ENCODE assay signal across 14 cellular contexts in genomic region chr7:16934947-16935742, GRCh38. TPM values are rescaled to one million over a fixed set of nuclear protein-coding genes. Genes with fewer than 3 reads are reported as not detected.
DNase-seq lines count a peak whose midpoint lies in the region; ATAC-seq, FAIRE-seq and TF ChIP-seq lines count a peak whose summit lies in the region.
"Had no signal": no experiment of that assay in that cellular context is flagged by ENCODE, and none has a peak within 500 bp of the region (broad histone marks: within the 10 kb centered on the region; RNA-seq: fewer than 3 reads in every experiment).

No MANE protein-coding gene starts in this region.

- no peak overlapping the region for H3K9ac ChIP-seq in HCT116 (ENCODE audit: low read length)
- H3K9ac ChIP-seq in mucosa of rectum (ENCODE audit: low read depth in 1 of 2, low read length in 2 of 2), result no peak overlapping the region

- H3K79me2 ChIP-seq in HCT116 (ENCODE audit: insufficient read depth, low read length), result no peaks in the 10 kb centered on the region

- no peak overlapping the region for H3K4me3 Mint-ChIP-seq in CD4-positive, alpha-beta T cell
- H3K4me3 Mint-ChIP-seq in activated T-helper 17 cell treated with anti-CD3 and anti-CD28 coated beads, Interleukin-2, amount 50 U/mL, for 72 hours, result no peak overlapping the region
- no peak overlapping the region for H3K4me3 Mint-ChIP-seq in activated CD4-positive, alpha-beta T cell treated with anti-CD3 and anti-CD28 coated beads, Interleukin-2, amount 10 ng/mL, durations not matched to agents 24 days and 14 days

- RAD21 ChIA-PET in HCT116 (lab: Charles Lee; ENCODE audit: low non-redundant PET in 1 of 2, low total read pairs in 2 of 2, uncharacterized antibody in 2 of 2, unreplicated experiment in 2 of 2), result no interaction called here

- TF ChIP-seq CTCF in CD4-positive, alpha-beta T cell (IDR thresholded peaks at IDR 0.05), result no peak
- TF ChIP-seq CTCF in HCT116 (IDR thresholded peaks at IDR 0.05 in 2 of 3, conservative IDR thresholded peaks at IDR 0.05 in 1 of 3; ENCODE audit: borderline replicate concordance in 1 of 3, insufficient read depth in 1 of 3, low read depth in 2 of 3, low read length in 2 of 3), result no peak

- H3K27ac ChIP-seq in CD4-positive, alpha-beta T cell (ENCODE audit: low read depth, low read length), result no peak overlapping the region
- H3K27ac ChIP-seq in HCT116 (ENCODE audit: low read depth, low read length) (no peak overlapping the region; the same call in 1 of the 2 replicates), mucosa of rectum (ENCODE audit: low read depth in 2 of 2, low read length in 2 of 2) (peak overlapping the region; percentile 78)
- H3K27ac ChIP-seq: brain microvascular endothelial cell, esophagus muscularis mucosa, suprapubic skin had no signal

- FAIRE-seq in HTR-8/SVneo (lab: Jason Lieb, UNC), result no peak
- FAIRE-seq: kidney had no signal

- TF ChIP-seq RAD21 in HCT116 (IDR thresholded peaks at IDR 0.05; ENCODE audit: low read depth), result no peak

- no peaks in the 10 kb centered on the region for H3K9me2 ChIP-seq in HCT116 (ENCODE audit: insufficient read depth)

- H3K4me2 ChIP-seq in HCT116 (ENCODE audit: low read length), result peak overlapping the region; percentile 34

- no peaks in the 10 kb centered on the region for H4K20me1 ChIP-seq in HCT116 (ENCODE audit: insufficient read depth)

- no peak for DNase-seq in CD4-positive, alpha-beta T cell
- DNase-seq in HCT116 (ENCODE audit: low read depth, low spot score), result peak; percentile 48
- no peak for DNase-seq in HTR-8/SVneo (ENCODE audit: insufficient read length, low spot score)
- no peak for DNase-seq in activated CD4-positive, alpha-beta T cell treated with anti-CD3 and anti-CD28 coated beads, Interleukin-2, amount 10 ng/mL, durations not matched to agents 24 days and 14 days
- DNase-seq in GOT3 (lab: John Stamatoyannopoulos, UW), result no peak
- DNase-seq: brain microvascular endothelial cell, GDM1, kidney, NCI-H2227 treated with DMSO at 0.1 percent for 48 hours had no signal

- no peaks in the 10 kb centered on the region for H3K27me3 ChIP-seq in CD4-positive, alpha-beta T cell (ENCODE audit: control insufficient read depth, insufficient read depth, low read length)
- H3K27me3 ChIP-seq in HCT116 (ENCODE audit: insufficient read depth, low read length), result no peaks in the 10 kb centered on the region
- no peaks in the 10 kb centered on the region for H3K27me3 ChIP-seq in mucosa of rectum (ENCODE audit: control insufficient read depth in 2 of 2, insufficient read depth in 2 of 2, low read length in 2 of 2)
- H3K27me3 ChIP-seq: brain microvascular endothelial cell, esophagus muscularis mucosa, suprapubic skin had no signal

- BruUV-seq in HCT116 (replicated peaks; lab: Mats Ljungman, UMichigan), result no TSS peak

- H3K4me1 Mint-ChIP-seq in CD4-positive, alpha-beta T cell (ENCODE audit: low read depth), result peaks cover 41% of the 10 kb centered on the region
- H3K4me1 Mint-ChIP-seq in activated T-helper 17 cell treated with anti-CD3 and anti-CD28 coated beads, Interleukin-2, amount 50 U/mL, for 72 hours, result peaks cover 22% of the 10 kb centered on the region
- H3K4me1 Mint-ChIP-seq in activated CD4-positive, alpha-beta T cell treated with anti-CD3 and anti-CD28 coated beads, Interleukin-2, amount 10 ng/mL, durations not matched to agents 24 days and 14 days, result peaks cover 42% of the 10 kb centered on the region

- intact Hi-C loops in CD4-positive, alpha-beta T cell (cut with DNase I, micrococcal nuclease), result no loop called here
- intact Hi-C loops in HCT116 (cut with micrococcal nuclease), result no loop called here
- intact Hi-C loops in activated CD4-positive, alpha-beta T cell treated with anti-CD3 and anti-CD28 coated beads, Interleukin-2, amount 10 ng/mL, durations not matched to agents 24 days and 14 days (cut with micrococcal nuclease), result loop anchor here (1.0 to 10.0 kb wide), 3 partner anchors 299 to 1010 kb away; partner anchors contain the start of gene SNX13

- H3K9me3 ChIP-seq in CD4-positive, alpha-beta T cell (ENCODE audit: control insufficient read depth, low read length), result no peaks in the 10 kb centered on the region
- no peaks in the 10 kb centered on the region for H3K9me3 ChIP-seq in HCT116 (ENCODE audit: control insufficient read depth in 1 of 2, insufficient read depth in 1 of 2, low read depth in 1 of 2, low read length in 2 of 2)
- H3K9me3 ChIP-seq in mucosa of rectum (ENCODE audit: control insufficient read depth in 2 of 2, low read length in 2 of 2), result no peaks in the 10 kb centered on the region
- H3K9me3 ChIP-seq: esophagus muscularis mucosa, suprapubic skin had no signal

- H3K27me3 Mint-ChIP-seq in CD4-positive, alpha-beta T cell, result no peaks in the 10 kb centered on the region
- H3K27me3 Mint-ChIP-seq in activated T-helper 17 cell treated with anti-CD3 and anti-CD28 coated beads, Interleukin-2, amount 50 U/mL, for 72 hours, result no peaks in the 10 kb centered on the region
- peaks cover 6% of the 10 kb centered on the region for H3K27me3 Mint-ChIP-seq in activated CD4-positive, alpha-beta T cell treated with anti-CD3 and anti-CD28 coated beads, Interleukin-2, amount 10 ng/mL, durations not matched to agents 24 days and 14 days

- H3K9me3 Mint-ChIP-seq in CD4-positive, alpha-beta T cell, result no peaks in the 10 kb centered on the region
- H3K9me3 Mint-ChIP-seq in activated T-helper 17 cell treated with anti-CD3 and anti-CD28 coated beads, Interleukin-2, amount 50 U/mL, for 72 hours, result no peaks in the 10 kb centered on the region
- no peaks in the 10 kb centered on the region for H3K9me3 Mint-ChIP-seq in activated CD4-positive, alpha-beta T cell treated with anti-CD3 and anti-CD28 coated beads, Interleukin-2, amount 10 ng/mL, durations not matched to agents 24 days and 14 days

- POLR2A ChIA-PET in CD4-positive, alpha-beta T cell (lab: Charles Lee), result no interaction called here
- POLR2A ChIA-PET in HCT116 (lab: Charles Lee), result no interaction called here

- no peak overlapping the region for H2AFZ ChIP-seq in HCT116 (ENCODE audit: low read depth, low read length, poor library complexity, severe bottlenecking)

- H3K36me3 ChIP-seq in HCT116 (ENCODE audit: control insufficient read depth in 1 of 2, insufficient read depth in 2 of 2, low read length in 2 of 2), result no peaks in the 10 kb centered on the region
- no peaks in the 10 kb centered on the region for H3K36me3 ChIP-seq in mucosa of rectum (ENCODE audit: control insufficient read depth in 2 of 2, insufficient read depth in 2 of 2, low read length in 2 of 2)
- H3K36me3 ChIP-seq: brain microvascular endothelial cell, esophagus muscularis mucosa, suprapubic skin had no signal

- H3K27ac Mint-ChIP-seq in CD4-positive, alpha-beta T cell, result peak overlapping the region; percentile 63
- no peak overlapping the region for H3K27ac Mint-ChIP-seq in activated T-helper 17 cell treated with anti-CD3 and anti-CD28 coated beads, Interleukin-2, amount 50 U/mL, for 72 hours
- no peak overlapping the region for H3K27ac Mint-ChIP-seq in activated CD4-positive, alpha-beta T cell treated with anti-CD3 and anti-CD28 coated beads, Interleukin-2, amount 10 ng/mL, durations not matched to agents 24 days and 14 days

- CTCF ChIA-PET in CD4-positive, alpha-beta T cell (lab: Charles Lee), result no interaction called here
- CTCF ChIA-PET in HCT116 (lab: Charles Lee), result no interaction called here

- no peak overlapping the region for H3K4me3 ChIP-seq in HCT116 (replicated peaks in 1 of 2; ENCODE audit: low read depth in 1 of 2, low read length in 2 of 2)
- H3K4me3 ChIP-seq in mucosa of rectum (ENCODE audit: low read length in 2 of 2), result no peak overlapping the region
- H3K4me3 ChIP-seq: esophagus muscularis mucosa, suprapubic skin had no signal

- H3K4me1 ChIP-seq in HCT116 (ENCODE audit: control insufficient read depth in 1 of 2, insufficient read depth in 2 of 2, low read length in 2 of 2) (peaks cover 0 to 14% of the 10 kb centered on the region in 2 experiments; a peak in 2 of 4 replicates), mucosa of rectum (ENCODE audit: control insufficient read depth in 2 of 2, insufficient read depth in 2 of 2, low read length in 2 of 2) (peaks cover 6 to 24% of the 10 kb centered on the region in 2 donors)
- H3K4me1 ChIP-seq: suprapubic skin had no signal

- no peaks in the 10 kb centered on the region for H3K36me3 Mint-ChIP-seq in CD4-positive, alpha-beta T cell (ENCODE audit: low read depth)
- H3K36me3 Mint-ChIP-seq in activated T-helper 17 cell treated with anti-CD3 and anti-CD28 coated beads, Interleukin-2, amount 50 U/mL, for 72 hours (ENCODE audit: low read depth), result no peaks in the 10 kb centered on the region
- H3K36me3 Mint-ChIP-seq in activated CD4-positive, alpha-beta T cell treated with anti-CD3 and anti-CD28 coated beads, Interleukin-2, amount 10 ng/mL, durations not matched to agents 24 days and 14 days (ENCODE audit: low read depth), result no peaks in the 10 kb centered on the region

- ATAC-seq in CD4-positive, alpha-beta T cell (ENCODE audit: poor library complexity), result no peak
- ATAC-seq in HCT116, result peak; percentile 65
- peak; percentile 82 for ATAC-seq in activated T-helper 17 cell treated with anti-CD3 and anti-CD28 coated beads, Interleukin-2, amount 50 U/mL, for 72 hours (replicated peaks)

- no peak for TF ChIP-seq POLR2A in HCT116 (IDR thresholded peaks at IDR 0.05; ENCODE audit: borderline replicate concordance, extremely low read depth, insufficient read depth, insufficient read length)

TF ChIP-seq in HCT116, 20 proteins besides CTCF, POLR2A, EP300 and RAD21:
- no peak for TF ChIP-seq ELF1 (IDR thresholded peaks at IDR 0.05; ENCODE audit: borderline replicate concordance, low read depth)
- TF ChIP-seq FOSL1 (IDR thresholded peaks at IDR 0.05; ENCODE audit: low read depth), result peak; percentile 61

RNA-seq across cellular contexts. Expression of gene AGR3, which starts 53.4 kb away (rescaled TPM):
- not detected for total RNA-seq in CD4-positive, alpha-beta T cell
- total RNA-seq in HCT116 (2021; ENCODE audit: unreplicated experiment), result not detected
- polyA plus RNA-seq in HCT116 (2012), result not detected in 2 replicates
- not detected for total RNA-seq in activated T-helper 17 cell treated with anti-CD3 and anti-CD28 coated beads, Interleukin-2, amount 50 U/mL, for 72 hours
- total RNA-seq in activated CD4-positive, alpha-beta T cell treated with anti-CD3 and anti-CD28 coated beads, Interleukin-2, amount 10 ng/mL, durations not matched to agents 24 days and 14 days, result not detected in 2 replicates
- total RNA-seq: SK-MEL-5 had no signal

Comparison
In these comparisons a context has a peak if more than half of its experiments do, and no peak if none do; other contexts are left out.
1. H3K27ac ChIP-seq: peak in mucosa of rectum (2 of 2); none in CD4-positive, alpha-beta T cell (single experiment) and HCT116 (single experiment).